ENCODE assay signal across 8 cellular contexts in the genomic region with DNA sequence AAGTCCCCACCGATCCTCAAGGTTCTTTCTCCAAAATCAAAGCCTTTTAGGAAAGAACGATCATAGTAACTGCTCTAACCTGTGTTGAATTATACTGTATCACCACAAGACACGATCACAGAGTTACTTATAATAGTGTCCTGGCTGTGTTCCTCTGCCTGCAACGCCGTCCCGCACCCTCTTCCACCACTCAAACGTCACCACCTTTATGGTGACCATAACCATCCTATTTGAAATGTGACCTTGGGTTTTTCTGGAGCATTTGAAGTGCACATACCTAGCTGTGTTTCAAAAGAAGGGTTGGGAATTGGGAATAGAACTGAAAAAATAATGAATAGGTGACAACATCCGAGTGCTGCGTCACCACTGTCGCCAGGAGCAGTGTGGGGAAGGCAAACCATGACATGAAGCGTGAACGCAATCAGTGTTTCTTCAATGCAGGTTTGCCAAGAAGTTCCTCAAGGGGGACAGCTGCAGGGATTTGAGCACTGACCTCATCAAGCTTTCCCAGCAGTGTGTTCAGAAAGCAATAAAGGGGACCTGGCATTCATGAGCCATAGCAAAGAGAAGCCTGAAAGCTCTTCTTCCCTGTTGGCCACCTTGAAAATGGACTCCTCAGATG. TPM values are rescaled to one million over a fixed set of nuclear protein-coding genes. Genes with fewer than 3 reads are reported as not detected.
DNase-seq lines count a peak whose midpoint lies in the region; FAIRE-seq and TF ChIP-seq lines count a peak whose summit lies in the region.

No MANE protein-coding gene starts in this region.

- FAIRE-seq in kidney (lab: Jason Lieb, UNC), result no peak
- FAIRE-seq in D721Med (lab: Jason Lieb, UNC), result no peak

- peaks cover 56% of the 10 kb centered on the region for H3K36me3 Mint-ChIP-seq in activated CD4-positive, alpha-beta T cell treated with anti-CD3 and anti-CD28 coated beads, Interleukin-2, amount 10 ng/mL, durations not matched to agents 7 days and 5 days (ENCODE audit: low read depth)
- H3K36me3 Mint-ChIP-seq in activated T-helper 1 cell treated with anti-CD3 and anti-CD28 coated beads, Interleukin-12 subunit alpha, Interleukin-12 subunit beta, Interleukin-2, Interleukin-4 antibody, amounts not matched to agents 30 ng/mL and 10 ng/mL and 1 ng/mL, durations not matched to agents 14 hours and 24 hours and 36 hours (ENCODE audit: low read depth), result peaks cover 60% of the 10 kb centered on the region

- H3K4me1 Mint-ChIP-seq in activated CD4-positive, alpha-beta T cell treated with anti-CD3 and anti-CD28 coated beads, Interleukin-2, amount 10 ng/mL, durations not matched to agents 7 days and 5 days, result peaks cover 29% of the 10 kb centered on the region
- peaks cover 38% of the 10 kb centered on the region for H3K4me1 Mint-ChIP-seq in activated T-helper 1 cell treated with anti-CD3 and anti-CD28 coated beads, Interleukin-12 subunit alpha, Interleukin-12 subunit beta, Interleukin-2, Interleukin-4 antibody, amounts not matched to agents 30 ng/mL and 10 ng/mL and 1 ng/mL, durations not matched to agents 14 hours and 24 hours and 36 hours (ENCODE audit: low read depth)

- H3K9me3 ChIP-seq in kidney (ENCODE audit: control insufficient read depth in 1 of 2, low read length in 2 of 2), result no peaks in the 10 kb centered on the region

- peak overlapping the region; percentile 86 for H3K27ac Mint-ChIP-seq in activated CD4-positive, alpha-beta T cell treated with anti-CD3 and anti-CD28 coated beads, Interleukin-2, amount 10 ng/mL, durations not matched to agents 7 days and 5 days
- H3K27ac Mint-ChIP-seq in activated T-helper 1 cell treated with anti-CD3 and anti-CD28 coated beads, Interleukin-12 subunit alpha, Interleukin-12 subunit beta, Interleukin-2, Interleukin-4 antibody, amounts not matched to agents 30 ng/mL and 10 ng/mL and 1 ng/mL, durations not matched to agents 14 hours and 24 hours and 36 hours, result peak overlapping the region; percentile 83

- H3K9me3 Mint-ChIP-seq in activated CD4-positive, alpha-beta T cell treated with anti-CD3 and anti-CD28 coated beads, Interleukin-2, amount 10 ng/mL, durations not matched to agents 7 days and 5 days, result no peaks in the 10 kb centered on the region
- H3K9me3 Mint-ChIP-seq in activated T-helper 1 cell treated with anti-CD3 and anti-CD28 coated beads, Interleukin-12 subunit alpha, Interleukin-12 subunit beta, Interleukin-2, Interleukin-4 antibody, amounts not matched to agents 30 ng/mL and 10 ng/mL and 1 ng/mL, durations not matched to agents 14 hours and 24 hours and 36 hours, result no peaks in the 10 kb centered on the region

- H3K4me3 Mint-ChIP-seq in activated CD4-positive, alpha-beta T cell treated with anti-CD3 and anti-CD28 coated beads, Interleukin-2, amount 10 ng/mL, durations not matched to agents 7 days and 5 days, result peak overlapping the region; percentile 82
- H3K4me3 Mint-ChIP-seq in activated T-helper 1 cell treated with anti-CD3 and anti-CD28 coated beads, Interleukin-12 subunit alpha, Interleukin-12 subunit beta, Interleukin-2, Interleukin-4 antibody, amounts not matched to agents 30 ng/mL and 10 ng/mL and 1 ng/mL, durations not matched to agents 14 hours and 24 hours and 36 hours, result peak overlapping the region; percentile 92

- H3K36me3 ChIP-seq in kidney (ENCODE audit: control insufficient read depth in 1 of 2, insufficient read depth in 2 of 2, low read length in 2 of 2), result peaks cover 26 to 35% of the 10 kb centered on the region in 2 donors

- H3K27ac ChIP-seq in kidney (ENCODE audit: low read depth in 2 of 2, low read length in 2 of 2) (no peak overlapping the region), temporal lobe (ENCODE audit: low read depth, low read length) (peak overlapping the region; percentile 38)

- no peak for DNase-seq in activated CD4-positive, alpha-beta T cell treated with anti-CD3 and anti-CD28 coated beads, Interleukin-2, amount 10 ng/mL, durations not matched to agents 7 days and 5 days
- DNase-seq in activated CD4-positive, alpha-beta T cell treated with anti-CD3 and anti-CD28 coated beads, Interleukin-2, amount 50 U/mL, for 4 hours, result no peak
- no peak for DNase-seq in activated T-helper 1 cell treated with anti-CD3 and anti-CD28 coated beads, Interleukin-12 subunit alpha, Interleukin-12 subunit beta, Interleukin-2, Interleukin-4 antibody, amounts not matched to agents 30 ng/mL and 10 ng/mL and 1 ng/mL, durations not matched to agents 14 hours and 24 hours and 36 hours (ENCODE audit: low spot score)
- DNase-seq in kidney (no peak), NOMO-1 (lab: John Stamatoyannopoulos, UW; ENCODE audit: unreplicated experiment in 2 of 2) (no peak), D721Med (ENCODE audit: insufficient read length, low spot score) (no peak), NCI-H1436 (lab: John Stamatoyannopoulos, UW) (no peak)

- peaks cover 0 to 8% of the 10 kb centered on the region in 2 donors for H3K4me1 ChIP-seq in kidney (ENCODE audit: control insufficient read depth in 1 of 2, insufficient read depth in 1 of 2, low read depth in 1 of 2, low read length in 2 of 2)

- peak overlapping the region; percentile 70 to 71 for H3K4me3 ChIP-seq in kidney (ENCODE audit: low read length in 2 of 2)

- no peaks in the 10 kb centered on the region for H3K27me3 Mint-ChIP-seq in activated CD4-positive, alpha-beta T cell treated with anti-CD3 and anti-CD28 coated beads, Interleukin-2, amount 10 ng/mL, durations not matched to agents 7 days and 5 days
- H3K27me3 Mint-ChIP-seq in activated T-helper 1 cell treated with anti-CD3 and anti-CD28 coated beads, Interleukin-12 subunit alpha, Interleukin-12 subunit beta, Interleukin-2, Interleukin-4 antibody, amounts not matched to agents 30 ng/mL and 10 ng/mL and 1 ng/mL, durations not matched to agents 14 hours and 24 hours and 36 hours (ENCODE audit: insufficient read depth), result no peaks in the 10 kb centered on the region

- H3K9ac ChIP-seq in kidney (ENCODE audit: low read length in 2 of 2), result no peak overlapping the region

- CTCF ChIA-PET in activated CD4-positive, alpha-beta T cell treated with anti-CD3 and anti-CD28 coated beads, Interleukin-2, amount 10 ng/mL, durations not matched to agents 7 days and 5 days (lab: Charles Lee), result interaction anchor here (0.9 to 2.5 kb wide), 4 partner anchors 10 to 16 kb away, joined by 3 to 11 read pairs (median 3); no protein-coding TSS in a partner anchor

- intact Hi-C loops in activated T-helper 1 cell treated with anti-CD3 and anti-CD28 coated beads, Interleukin-12 subunit alpha, Interleukin-12 subunit beta, Interleukin-2, Interleukin-4 antibody, amounts not matched to agents 30 ng/mL and 10 ng/mL and 1 ng/mL, durations not matched to agents 14 hours and 24 hours and 36 hours (cut with micrococcal nuclease), result loop anchor here (1.0 to 5.0 kb wide), 6 partner anchors 16 to 675 kb away; a partner anchor contains a TSS
- intact Hi-C loops in kidney (cut with DNase I), result no loop called here

- POLR2A ChIA-PET in activated CD4-positive, alpha-beta T cell treated with anti-CD3 and anti-CD28 coated beads, Interleukin-2, amount 10 ng/mL, durations not matched to agents 7 days and 5 days (lab: Charles Lee), result no interaction called here

- no peak for TF ChIP-seq CTCF in kidney (IDR thresholded peaks at IDR 0.05; ENCODE audit: borderline replicate concordance, extremely low read depth, insufficient read depth)
- no peak for TF ChIP-seq CTCF in D721Med (IDR thresholded peaks at IDR 0.05; ENCODE audit: insufficient read depth, missing control alignments)

RNA-seq across cellular contexts. Expression of a gene that starts 0.8 kb away (rescaled TPM):
- 10 to 100 TPM; 29.1 to 29.7 TPM for total RNA-seq in activated CD4-positive, alpha-beta T cell treated with anti-CD3 and anti-CD28 coated beads, Interleukin-2, amount 10 ng/mL, durations not matched to agents 7 days and 5 days
- 47.4 and 53.0 TPM in 2 replicates for total RNA-seq in activated T-helper 1 cell treated with anti-CD3 and anti-CD28 coated beads, Interleukin-12 subunit alpha, Interleukin-12 subunit beta, Interleukin-2, Interleukin-4 antibody, amounts not matched to agents 30 ng/mL and 10 ng/mL and 1 ng/mL, durations not matched to agents 14 hours and 24 hours and 36 hours
- total RNA-seq in kidney (66.0 TPM), temporal lobe (30.2 TPM)
- polyA plus RNA-seq in kidney (ENCODE audit: insufficient read depth, low read depth, low replicate concordance), result 99.0 TPM

RNA-seq across cellular contexts. Expression of a gene that starts 17.0 kb away (rescaled TPM):
- 100 to 1,000 TPM in 1 of 2 experiments, 10 to 100 TPM in 1; 92.8 to 109 TPM for total RNA-seq in activated CD4-positive, alpha-beta T cell treated with anti-CD3 and anti-CD28 coated beads, Interleukin-2, amount 10 ng/mL, durations not matched to agents 7 days and 5 days
- total RNA-seq in activated T-helper 1 cell treated with anti-CD3 and anti-CD28 coated beads, Interleukin-12 subunit alpha, Interleukin-12 subunit beta, Interleukin-2, Interleukin-4 antibody, amounts not matched to agents 30 ng/mL and 10 ng/mL and 1 ng/mL, durations not matched to agents 14 hours and 24 hours and 36 hours, result 176 and 184 TPM in 2 replicates
- total RNA-seq in kidney (44.9 TPM), temporal lobe (17.7 TPM)
- polyA plus RNA-seq in kidney (ENCODE audit: insufficient read depth, low read depth, low replicate concordance), result 40.0 TPM

RNA-seq across cellular contexts. Expression of a gene that starts 26.2 kb away (rescaled TPM):
- 10 to 100 TPM; 32.5 to 39.6 TPM for total RNA-seq in activated CD4-positive, alpha-beta T cell treated with anti-CD3 and anti-CD28 coated beads, Interleukin-2, amount 10 ng/mL, durations not matched to agents 7 days and 5 days
- total RNA-seq in activated T-helper 1 cell treated with anti-CD3 and anti-CD28 coated beads, Interleukin-12 subunit alpha, Interleukin-12 subunit beta, Interleukin-2, Interleukin-4 antibody, amounts not matched to agents 30 ng/mL and 10 ng/mL and 1 ng/mL, durations not matched to agents 14 hours and 24 hours and 36 hours, result 76.3 and 78.0 TPM in 2 replicates
- 41.6 TPM for total RNA-seq in kidney
- 7.2 TPM for polyA plus RNA-seq in kidney (ENCODE audit: insufficient read depth, low read depth, low replicate concordance)
- 18.7 TPM for total RNA-seq in temporal lobe
